8 cellular contexts compared by ENCODE assay signal in the genomic region with DNA sequence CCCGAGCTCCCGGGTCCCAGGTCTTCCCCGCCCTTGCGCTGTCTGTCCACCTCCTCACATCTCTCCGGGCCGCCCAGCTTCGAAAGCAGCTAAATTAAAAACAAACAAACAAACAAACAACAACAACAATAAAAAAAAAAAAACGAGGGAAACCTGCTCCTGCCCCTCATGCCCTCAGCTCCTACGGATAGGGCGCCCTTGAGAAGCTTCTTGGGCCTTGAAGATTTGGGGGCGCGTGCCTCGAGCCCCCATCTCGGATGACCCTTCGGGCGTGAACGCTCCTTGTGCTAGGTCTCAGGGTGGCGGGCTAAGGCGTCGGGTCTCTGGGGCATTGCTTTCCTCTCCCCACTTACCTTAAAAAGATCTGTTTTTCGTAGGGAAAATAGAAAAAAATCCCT. TPM values are rescaled to one million over a fixed set of nuclear protein-coding genes. Genes with fewer than 3 reads are reported as not detected.
A peak's percentile ranks its signal among the peaks of the same experiment; 100 is the strongest.
DNase-seq lines count a peak whose midpoint lies in the region; ATAC-seq and TF ChIP-seq lines count a peak whose summit lies in the region.

No MANE protein-coding gene starts in this region.

- H3K9ac ChIP-seq in subcutaneous abdominal adipose tissue (ENCODE audit: low read length in 5 of 5) = peak overlapping the region in 3 of 5 donors; percentile 51 to 72 (median 56)

- no peaks in the 10 kb centered on the region for H3K9me3 Mint-ChIP-seq in T-helper 1 cell treated with Interleukin-12 subunit alpha and Interleukin-12 subunit beta and Interleukin-4 antibody, amounts not matched to agents 30 μg/mL and 1 μg/mL, for 36 hours

- WGBS in right lobe of liver (ENCODE audit: insufficient coverage, low coverage, low lambda C conversion rate, missing lambda C conversion rate) = 3% methylated on average over 21 of the region's 21 CpGs

- H3K27me3 Mint-ChIP-seq in T-helper 1 cell treated with Interleukin-12 subunit alpha and Interleukin-12 subunit beta and Interleukin-4 antibody, amounts not matched to agents 30 μg/mL and 1 μg/mL, for 36 hours (ENCODE audit: low read depth) = peaks cover 82% of the 10 kb centered on the region

- no peak for TF ChIP-seq CTCF in ascending aorta (IDR thresholded peaks at IDR 0.05)
- TF ChIP-seq CTCF in right lobe of liver (IDR thresholded peaks at IDR 0.05) = no peak

- no peaks in the 10 kb centered on the region for H3K9me3 ChIP-seq in ascending aorta
- H3K9me3 ChIP-seq in right lobe of liver = no peaks in the 10 kb centered on the region
- H3K9me3 ChIP-seq in subcutaneous abdominal adipose tissue (ENCODE audit: control insufficient read depth in 5 of 5, low read length in 5 of 5) = no peaks in the 10 kb centered on the region

- peaks cover 3% of the 10 kb centered on the region for H3K36me3 Mint-ChIP-seq in T-helper 1 cell treated with Interleukin-12 subunit alpha and Interleukin-12 subunit beta and Interleukin-4 antibody, amounts not matched to agents 30 μg/mL and 1 μg/mL, for 36 hours (ENCODE audit: low read depth)

- H3K4me1 Mint-ChIP-seq in T-helper 1 cell treated with Interleukin-12 subunit alpha and Interleukin-12 subunit beta and Interleukin-4 antibody, amounts not matched to agents 30 μg/mL and 1 μg/mL, for 36 hours (ENCODE audit: low read depth) = peaks cover 15% of the 10 kb centered on the region

- H3K27me3 ChIP-seq in ascending aorta = no peaks in the 10 kb centered on the region
- H3K27me3 ChIP-seq in right lobe of liver = peaks cover 8 to 20% of the 10 kb centered on the region in 2 donors
- H3K27me3 ChIP-seq in subcutaneous abdominal adipose tissue (ENCODE audit: control insufficient read depth in 5 of 5, insufficient read depth in 4 of 5, low read length in 5 of 5) = peaks cover 4 to 22% (median 9%) of the 10 kb centered on the region in 5 donors

- no peak overlapping the region for H3K27ac Mint-ChIP-seq in T-helper 1 cell treated with Interleukin-12 subunit alpha and Interleukin-12 subunit beta and Interleukin-4 antibody, amounts not matched to agents 30 μg/mL and 1 μg/mL, for 36 hours

- H3K27ac ChIP-seq in ascending aorta (peak overlapping the region in 1 of 2 donors; percentile 17), right lobe of liver (no peak overlapping the region), subcutaneous abdominal adipose tissue (ENCODE audit: low read depth, low read length) (peak overlapping the region; percentile 67)

- intact Hi-C loops in ascending aorta (cut with DNase I) = loop anchor here (5.0 kb wide), 1 partner anchor 149 kb away; a partner anchor contains a TSS
- intact Hi-C loops in right lobe of liver (cut with DNase I) = no loop called here

- H3K4me1 ChIP-seq in ascending aorta (peaks cover 5 to 12% of the 10 kb centered on the region in 2 donors), right lobe of liver (peaks cover 0 to 14% (median 0%) of the 10 kb centered on the region in 4 donors), subcutaneous abdominal adipose tissue (ENCODE audit: control insufficient read depth in 5 of 5, insufficient read depth in 5 of 5, low read length in 5 of 5) (peaks cover 0 to 28% (median 25%) of the 10 kb centered on the region in 5 donors)

- DNase-seq in T-helper 1 cell (no peak), ascending aorta (ENCODE audit: low spot score in 2 of 2) (no peak), right lobe of liver (no peak), medulla oblongata (ENCODE audit: extremely low spot score) (no peak), KG1 (lab: John Stamatoyannopoulos, UW) (no peak)

- TF ChIP-seq POLR2A in right lobe of liver (IDR thresholded peaks at IDR 0.05) = no peak

- H3K36me3 ChIP-seq in ascending aorta = no peaks in the 10 kb centered on the region
- no peaks in the 10 kb centered on the region for H3K36me3 ChIP-seq in right lobe of liver
- no peaks in the 10 kb centered on the region for H3K36me3 ChIP-seq in subcutaneous abdominal adipose tissue (ENCODE audit: control insufficient read depth in 5 of 5, insufficient read depth in 5 of 5, low read length in 5 of 5)

- ATAC-seq in right lobe of liver (no peak), HG02588 (IDR thresholded peaks at IDR 0.05; ENCODE audit: unreplicated experiment) (no peak)

- peak overlapping the region; percentile 64 to 86 for H3K4me3 ChIP-seq in ascending aorta
- peak overlapping the region; percentile 26 to 43 (median 38) for H3K4me3 ChIP-seq in right lobe of liver
- peak overlapping the region; percentile 55 to 77 (median 75) for H3K4me3 ChIP-seq in subcutaneous abdominal adipose tissue (ENCODE audit: low read depth in 1 of 5, low read length in 5 of 5)

- H3K4me3 Mint-ChIP-seq in T-helper 1 cell treated with Interleukin-12 subunit alpha and Interleukin-12 subunit beta and Interleukin-4 antibody, amounts not matched to agents 30 μg/mL and 1 μg/mL, for 36 hours = peak overlapping the region; percentile 77

RNA-seq across cellular contexts. Expression of a gene that starts 0.7 kb away (rescaled TPM):
- total RNA-seq in ascending aorta (1.9 TPM), right lobe of liver (under 1 TPM; 0.27 to 0.77 (median 0.52) TPM)
